In the genomic region with DNA sequence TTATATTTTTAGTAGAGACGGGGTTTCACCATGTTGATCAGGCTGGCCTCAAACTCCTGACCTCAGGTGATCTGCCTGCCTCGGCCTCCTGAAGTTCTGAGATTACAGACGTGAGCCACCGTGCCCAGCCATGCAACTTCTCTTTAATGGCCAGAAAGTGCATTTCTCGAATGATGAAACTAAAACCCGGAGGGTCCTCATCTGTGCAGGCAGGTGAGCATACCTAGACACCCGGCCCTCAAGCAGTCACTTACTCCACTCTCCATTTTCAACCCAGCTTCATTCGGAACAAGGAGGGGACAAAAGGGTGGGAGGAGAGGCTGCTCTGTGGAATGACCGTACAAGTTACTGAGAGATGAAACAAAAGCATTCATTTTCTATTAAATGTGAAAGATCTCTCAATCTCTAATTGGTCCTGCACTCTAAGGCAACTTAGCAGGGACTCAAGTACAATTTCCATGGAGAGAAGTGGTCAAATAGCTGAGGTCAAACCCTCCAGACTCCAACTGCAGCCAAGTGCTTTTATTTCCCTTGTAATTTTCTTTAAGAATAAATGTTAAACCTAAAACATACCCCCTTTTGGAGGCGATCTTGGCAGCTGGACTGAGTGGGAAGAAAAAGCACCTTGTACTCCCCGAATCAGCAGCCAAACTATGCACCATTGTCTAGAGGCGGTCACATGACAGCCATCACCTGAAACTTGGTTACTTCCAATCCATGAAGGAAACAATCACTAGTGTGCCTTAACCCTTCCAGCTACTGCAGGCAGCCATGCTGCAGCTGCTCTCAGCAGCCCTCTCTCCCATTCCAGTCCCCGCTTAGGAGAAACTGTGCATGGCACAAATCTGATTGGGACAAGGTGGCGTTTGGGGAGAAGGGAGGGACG, we compare ENCODE assay signal across 1 cellular context.
TF ChIP-seq lines count a peak whose summit lies in the region.

No MANE protein-coding gene starts in this region.

TF ChIP-seq in SK-N-SH, 30 proteins besides CTCF, POLR2A, EP300 and RAD21 (continued from another document):
- TF ChIP-seq, protein P1, sequence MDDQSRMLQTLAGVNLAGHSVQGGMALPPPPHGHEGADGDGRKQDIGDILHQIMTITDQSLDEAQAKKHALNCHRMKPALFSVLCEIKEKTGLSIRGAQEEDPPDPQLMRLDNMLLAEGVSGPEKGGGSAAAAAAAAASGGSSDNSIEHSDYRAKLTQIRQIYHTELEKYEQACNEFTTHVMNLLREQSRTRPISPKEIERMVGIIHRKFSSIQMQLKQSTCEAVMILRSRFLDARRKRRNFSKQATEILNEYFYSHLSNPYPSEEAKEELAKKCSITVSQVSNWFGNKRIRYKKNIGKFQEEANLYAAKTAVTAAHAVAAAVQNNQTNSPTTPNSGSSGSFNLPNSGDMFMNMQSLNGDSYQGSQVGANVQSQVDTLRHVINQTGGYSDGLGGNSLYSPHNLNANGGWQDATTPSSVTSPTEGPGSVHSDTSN (IDR thresholded peaks at IDR 0.05) = no peak
